In the genomic region with DNA sequence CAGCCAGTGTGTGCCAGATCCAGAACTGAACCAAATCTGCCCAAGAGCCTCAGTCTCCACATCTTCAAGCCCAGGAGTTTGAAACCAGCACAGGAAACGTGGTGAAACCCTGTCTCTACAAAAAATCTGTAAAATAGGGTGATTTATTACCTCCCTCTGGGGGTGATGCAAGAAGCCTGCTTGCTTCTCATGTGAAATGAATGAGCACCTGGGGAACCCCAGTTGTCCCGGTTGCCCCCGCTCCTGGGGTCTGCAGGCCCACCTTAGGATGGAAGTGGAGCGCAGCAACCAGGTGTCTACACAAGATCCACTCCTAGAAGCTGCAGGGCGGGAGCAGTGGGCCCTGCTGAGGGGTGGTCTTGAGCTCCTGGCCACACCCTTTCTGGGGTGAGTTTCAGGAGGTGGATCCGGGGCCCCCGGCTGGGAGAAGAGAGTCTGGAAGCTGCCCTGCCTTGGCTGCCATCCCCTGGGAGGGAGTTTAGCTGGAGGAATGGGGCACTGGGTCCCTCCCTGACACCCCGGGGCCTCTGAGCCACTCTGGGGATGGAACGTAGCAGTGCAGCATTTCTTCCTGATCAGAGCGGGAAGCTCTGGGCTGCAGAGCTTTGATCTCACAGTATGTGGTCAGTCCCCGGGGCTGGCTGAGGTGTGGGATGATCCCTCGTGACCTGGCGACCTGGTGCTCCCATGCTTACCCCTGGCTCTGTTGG, we compare ENCODE assay signal across 9 cellular contexts.
DNase-seq lines count a peak whose midpoint lies in the region; ATAC-seq and TF ChIP-seq lines count a peak whose summit lies in the region.
"Had no signal": no experiment of that assay in that cellular context is flagged by ENCODE, and none has a peak within 500 bp of the region (broad histone marks: within the 10 kb centered on the region; RNA-seq: fewer than 3 reads in every experiment).

No MANE protein-coding gene starts in this region.

- H3K36me3 ChIP-seq in neuronal stem cell (replicated peaks in 1 of 2; ENCODE audit: control insufficient read depth in 2 of 2, insufficient read depth in 2 of 2, low read length in 2 of 2) (no peaks in the 10 kb centered on the region), neural progenitor cell (no peaks in the 10 kb centered on the region)
- H3K36me3 ChIP-seq: pancreas had no signal

- peaks cover 5% of the 10 kb centered on the region for H3K79me1 ChIP-seq in neuronal stem cell (ENCODE audit: low read depth, low read length)

- WGBS in neuronal stem cell (ENCODE audit: extremely low coverage in 2 of 2, insufficient read length in 2 of 2, insufficient replicate concordance in 1 of 2), 2 donors, result no CpG with 5 or more reads among the region's 13 CpGs

- no peaks in the 10 kb centered on the region for H3K27me3 Mint-ChIP-seq in activated naive CD8-positive, alpha-beta T cell
- H3K27me3 Mint-ChIP-seq in neural progenitor cell (ENCODE audit: insufficient read depth, low read depth), result peaks cover 2% of the 10 kb centered on the region

- no peak overlapping the region for H2AFZ ChIP-seq in neuronal stem cell (ENCODE audit: low read length)
- H2AFZ ChIP-seq in neural progenitor cell (replicated peaks), result no peak overlapping the region

- no peak overlapping the region for H4K8ac ChIP-seq in neuronal stem cell (ENCODE audit: low read depth, low read length)

- H2BK5ac ChIP-seq in neuronal stem cell (ENCODE audit: low read length), result no peak overlapping the region

- H2BK12ac ChIP-seq in neuronal stem cell (ENCODE audit: low read length), result no peak overlapping the region

- no peak overlapping the region for H3K9ac ChIP-seq in neuronal stem cell (ENCODE audit: low read depth, low read length, poor library complexity)
- H3K9ac ChIP-seq in neural progenitor cell, result no peak overlapping the region

- peaks cover 55% of the 10 kb centered on the region for H3K4me1 Mint-ChIP-seq in activated naive CD8-positive, alpha-beta T cell (ENCODE audit: low read depth)
- peaks cover 7% of the 10 kb centered on the region for H3K4me1 Mint-ChIP-seq in neural progenitor cell

- H3K4ac ChIP-seq in neuronal stem cell (ENCODE audit: low read length), result peak overlapping the region; percentile 7

- H3K23ac ChIP-seq in neuronal stem cell (ENCODE audit: low read depth, low read length, poor library complexity), result no peak overlapping the region

- H3K4me1 ChIP-seq in neuronal stem cell (ENCODE audit: control insufficient read depth in 2 of 2, insufficient read depth in 1 of 2, low read depth in 1 of 2, low read length in 2 of 2), result peaks cover 0 to 1% of the 10 kb centered on the region in 2 donors
- no peaks in the 10 kb centered on the region for H3K4me1 ChIP-seq in neural progenitor cell

- no peak overlapping the region for H4K91ac ChIP-seq in neuronal stem cell (ENCODE audit: low read depth, low read length, poor library complexity)

- peaks cover 16% of the 10 kb centered on the region for H3F3A ChIP-seq in neural progenitor cell (ENCODE audit: low read depth)

- H3K9me3 Mint-ChIP-seq in activated naive CD8-positive, alpha-beta T cell (ENCODE audit: low read depth), result no peaks in the 10 kb centered on the region
- no peaks in the 10 kb centered on the region for H3K9me3 Mint-ChIP-seq in neural progenitor cell

- H3K4me3 ChIP-seq in neuronal stem cell (ENCODE audit: low read length in 2 of 2) (no peak overlapping the region), neural progenitor cell (no peak overlapping the region)
- H3K4me3 ChIP-seq: pancreas had no signal

- peak overlapping the region; percentile 88 for H3K4me3 Mint-ChIP-seq in activated naive CD8-positive, alpha-beta T cell
- H3K4me3 Mint-ChIP-seq in neural progenitor cell, result no peak overlapping the region

- H4K20me1 ChIP-seq in neural progenitor cell (ENCODE audit: low read depth), result peaks cover 7% of the 10 kb centered on the region

- H2BK120ac ChIP-seq in neuronal stem cell (ENCODE audit: low read depth, low read length), result no peak overlapping the region

- H3K27ac ChIP-seq in neuronal stem cell (replicated peaks; ENCODE audit: low read length) (no peak overlapping the region), neural progenitor cell (no peak overlapping the region)

- H2BK15ac ChIP-seq in neuronal stem cell (ENCODE audit: low read length), result no peak overlapping the region

- ATAC-seq in GM18907 (IDR thresholded peaks at IDR 0.05; ENCODE audit: unreplicated experiment) (peak; percentile 7), HG03066 (IDR thresholded peaks at IDR 0.05; ENCODE audit: low read depth, unreplicated experiment) (peak; percentile 14), GM21515 (IDR thresholded peaks at IDR 0.05; ENCODE audit: unreplicated experiment) (no peak), HG03457 (IDR thresholded peaks at IDR 0.05; ENCODE audit: unreplicated experiment) (no peak)

- H3K27me3 ChIP-seq in neuronal stem cell (ENCODE audit: control insufficient read depth in 3 of 3, insufficient read depth in 3 of 3, low read depth in 1 of 3, low read length in 3 of 3) (peaks cover 0 to 3% (median 0%) of the 10 kb centered on the region in 3 experiments), neural progenitor cell (no peaks in the 10 kb centered on the region)
- H3K27me3 ChIP-seq: pancreas had no signal

- no peak overlapping the region for H3K4me2 ChIP-seq in neuronal stem cell (ENCODE audit: insufficient read depth, low read length, poor library complexity, severe bottlenecking)
- H3K4me2 ChIP-seq in neural progenitor cell, result no peak overlapping the region

- H2AK5ac ChIP-seq in neuronal stem cell (ENCODE audit: low read depth, low read length), result no peak overlapping the region

- H3K36me3 Mint-ChIP-seq in activated naive CD8-positive, alpha-beta T cell, result no peaks in the 10 kb centered on the region
- no peaks in the 10 kb centered on the region for H3K36me3 Mint-ChIP-seq in neural progenitor cell

- peak overlapping the region; percentile 100 for H3K27ac Mint-ChIP-seq in activated naive CD8-positive, alpha-beta T cell
- no peak overlapping the region for H3K27ac Mint-ChIP-seq in neural progenitor cell

- H3K18ac ChIP-seq in neuronal stem cell (ENCODE audit: low read length), result peak overlapping the region; percentile 27

- DNase-seq in neuronal stem cell (ENCODE audit: low spot score) (no peak), NCI-H446 treated with DMSO at 0.1 percent for 48 hours (lab: John Stamatoyannopoulos, UW) (no peak), neural progenitor cell (ENCODE audit: low spot score) (no peak)

- peaks cover 6% of the 10 kb centered on the region for H3K79me2 ChIP-seq in neural progenitor cell (ENCODE audit: low read depth)

- H3K9me3 ChIP-seq in neuronal stem cell (replicated peaks in 1 of 2; ENCODE audit: control insufficient read depth in 2 of 2, insufficient read depth in 1 of 2, low read depth in 1 of 2, low read length in 2 of 2) (no peaks in the 10 kb centered on the region), neural progenitor cell (ENCODE audit: low read depth) (no peaks in the 10 kb centered on the region)
- H3K9me3 ChIP-seq: pancreas had no signal

- TF ChIP-seq CTCF in neural progenitor cell (IDR thresholded peaks at IDR 0.05), result no peak

- H3K14ac ChIP-seq in neuronal stem cell (ENCODE audit: low read length), result no peak overlapping the region

Comparison
In these comparisons a context has a peak if more than half of its experiments do, and no peak if none do; other contexts are left out.
1. ATAC-seq: peak in GM18907 (single experiment) and HG03066 (single experiment); none in GM21515 (single experiment) and HG03457 (single experiment).